In the genomic region with DNA sequence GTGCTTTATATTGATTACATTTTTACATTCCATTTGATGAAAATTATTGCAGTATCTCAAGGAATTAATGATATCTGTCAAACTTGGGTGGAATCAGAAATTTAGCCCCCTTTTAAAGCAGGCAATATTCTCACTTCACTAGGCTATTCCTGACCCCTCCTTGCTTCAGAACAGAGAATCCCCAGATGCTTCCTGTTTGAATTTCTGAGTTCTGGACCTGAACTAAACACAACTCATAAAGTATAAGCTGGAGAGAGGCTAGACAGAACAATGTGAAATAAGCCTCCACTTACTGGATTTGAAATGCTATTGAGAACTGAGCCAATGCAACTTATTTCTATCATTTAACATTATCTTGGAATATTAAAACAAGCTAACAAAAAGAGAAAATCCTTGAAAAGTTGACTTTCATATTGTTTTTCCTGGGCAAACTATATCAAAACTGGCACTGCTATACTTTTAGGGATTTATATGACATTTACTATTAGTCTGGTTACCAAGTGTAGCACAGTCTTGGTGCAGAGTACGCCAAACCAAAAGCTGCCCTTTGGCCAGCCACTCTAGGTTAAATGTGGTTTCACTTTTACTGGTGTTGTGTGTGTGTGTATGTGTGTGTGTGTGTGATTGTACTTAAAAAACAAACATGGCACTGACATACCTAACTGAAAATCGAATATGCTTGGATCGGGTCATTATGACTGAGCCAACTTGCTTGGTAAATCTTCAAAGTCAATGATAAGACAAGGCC, we compare ENCODE assay signal across 22 cellular contexts. TPM values are rescaled to one million over a fixed set of nuclear protein-coding genes. Genes with fewer than 3 reads are reported as not detected.
"Had no signal": no experiment of that assay in that cellular context is flagged by ENCODE, and none has a peak within 500 bp of the region (broad histone marks: within the 10 kb centered on the region; RNA-seq: fewer than 3 reads in every experiment).

No MANE protein-coding gene starts in this region.

- DNase-seq: activated CD4-positive, alpha-beta memory T cell treated with anti-CD3 and anti-CD28 coated beads for 36 hours; activated CD4-positive, alpha-beta T cell treated with anti-CD3 and anti-CD28 coated beads for 36 hours; activated naive CD4-positive, alpha-beta T cell treated with anti-CD3 and anti-CD28 coated beads for 36 hours; body of pancreas; caudate nucleus; erythroblast; heart right ventricle; occipital lobe; posterior cingulate gyrus; stimulated activated CD4-positive, alpha-beta T cell treated with anti-CD3 and anti-CD28 coated beads, Interleukin-15, amount 100 ng/mL, for 24 hours; stimulated activated CD4-positive, alpha-beta T cell treated with anti-CD3 and anti-CD28 coated beads, Interleukin-2, amount 100 ng/mL, for 48 hours; stimulated activated naive CD8-positive, alpha-beta T cell treated with anti-CD3 and anti-CD28 coated beads, Interleukin-15, amount 100 ng/mL, for 72 hours; T-cell; trophoblast cell had no signal

- ATAC-seq: activated CD4-positive, alpha-beta T cell treated with anti-CD3 and anti-CD28 coated beads for 36 hours; body of pancreas; stimulated activated naive CD8-positive, alpha-beta T cell treated with anti-CD3 and anti-CD28 coated beads, Interleukin-15, amount 100 ng/mL, for 72 hours; T-cell; WTC11 had no signal

- H3K36me3 ChIP-seq: heart right ventricle, suprapubic skin, vagina had no signal

- H3K27ac ChIP-seq: body of pancreas, suprapubic skin, vagina had no signal

- H3K27me3 ChIP-seq: body of pancreas, heart right ventricle, suprapubic skin, vagina had no signal

- H3K4me1 ChIP-seq: body of pancreas, suprapubic skin, vagina had no signal

- H3K4me3 ChIP-seq: body of pancreas, heart right ventricle, lung, skin epidermis, suprapubic skin, vagina had no signal

- H3K9me3 ChIP-seq: body of pancreas, vagina had no signal

RNA-seq across cellular contexts. Expression of gene AGMO, which starts 19.0 kb away (rescaled TPM):
- total RNA-seq: activated CD4-positive, alpha-beta memory T cell treated with anti-CD3 and anti-CD28 coated beads for 36 hours; activated CD4-positive, alpha-beta T cell treated with anti-CD3 and anti-CD28 coated beads for 36 hours; activated naive CD4-positive, alpha-beta T cell treated with anti-CD3 and anti-CD28 coated beads for 36 hours; activated T-helper 2 cell treated with anti-CD3 and anti-CD28 coated beads, Interferon-gamma antibody, Interleukin-2, Interleukin-4, amounts not matched to agents 10 μg/mL and 5 μg/mL and 100 μg/mL, durations not matched to agents 14 hours and 24 hours and 36 hours; myocyte; occipital lobe; T-cell had no signal
- polyA plus RNA-seq: neural cell had no signal
